In the genomic region with DNA sequence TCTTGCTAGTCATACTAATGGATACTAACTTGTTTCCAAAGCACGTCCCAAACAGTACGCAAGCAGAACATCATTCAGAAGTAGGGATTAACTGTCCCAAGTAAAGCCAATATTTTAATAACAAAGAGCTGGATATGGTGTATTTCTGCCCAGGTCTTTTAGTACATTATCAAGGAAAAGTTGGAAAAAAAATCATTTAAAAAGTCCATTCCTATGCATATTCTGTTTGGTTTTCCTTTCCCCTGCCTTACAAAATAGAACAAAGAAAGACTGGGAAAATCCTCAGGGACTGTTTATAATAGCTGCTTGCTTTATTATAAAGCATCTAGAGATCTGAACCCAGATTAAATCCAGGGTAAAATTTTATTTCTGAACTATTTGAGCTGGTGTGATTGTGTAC, we compare ENCODE assay signal across 31 cellular contexts.
DNase-seq lines count a peak whose midpoint lies in the region; ATAC-seq and TF ChIP-seq lines count a peak whose summit lies in the region.
"Had no signal": no experiment of that assay in that cellular context is flagged by ENCODE, and none has a peak within 500 bp of the region (broad histone marks: within the 10 kb centered on the region; RNA-seq: fewer than 3 reads in every experiment).

No MANE protein-coding gene starts in this region.

- in situ Hi-C loops in HAP-1 (cut with MboI; ENCODE audit: low sequenced_read_pairs) = loop anchor here (5.0 to 25.0 kb wide), 2 partner anchors 413 to 788 kb away; no protein-coding TSS in a partner anchor

- H2AFZ ChIP-seq in Karpas-422 (ENCODE audit: low read length) (no peak overlapping the region), OCI-LY3 (ENCODE audit: low read depth, low read length) (no peak overlapping the region)

- H4K20me1 ChIP-seq in Karpas-422 (ENCODE audit: insufficient read depth, low read depth, low read length) (no peaks in the 10 kb centered on the region), OCI-LY3 (ENCODE audit: insufficient read depth, low read length) (peaks cover 44% of the 10 kb centered on the region)

- DNase-seq in HAP-1 (ENCODE audit: low spot score in 2 of 2) (peak; percentile 27 to 99), Karpas-422 (no peak)
- DNase-seq in activated CD8-positive, alpha-beta memory T cell treated with anti-CD3 and anti-CD28 coated beads, Interleukin-2, amount 50 U/mL, for 48 hours = no peak
- DNase-seq: 8988T; ACHN; AML-193; BE2C; C1 segment of cervical spinal cord; Caco-2; Calu3; CD4-positive, alpha-beta memory T cell; CD4-positive, alpha-beta T cell; CD4-positive, CD25-positive, alpha-beta regulatory T cell; CD8-positive, alpha-beta memory T cell; CD8-positive, alpha-beta T cell; COR-L47; DMS 273 treated with DMSO at 0.1 percent for 48 hours; DMS153; DMS53; DMS79; DMS79 treated with DMSO at 0.1 percent for 48 hours; DND-41; EL had no signal

- no peak for ATAC-seq in HG02884 (IDR thresholded peaks at IDR 0.05; ENCODE audit: unreplicated experiment)
- ATAC-seq in GM19452 (IDR thresholded peaks at IDR 0.05; ENCODE audit: unreplicated experiment) = no peak
- ATAC-seq: A549; CD8-positive, alpha-beta T cell had no signal

- H3K4me1 ChIP-seq in HAP-1 = peaks cover 20% of the 10 kb centered on the region
- peaks cover 85% of the 10 kb centered on the region for H3K4me1 ChIP-seq in Karpas-422 (ENCODE audit: low read length)
- H3K4me1 ChIP-seq in OCI-LY3 (ENCODE audit: low read length) = peaks cover 91% of the 10 kb centered on the region
- H3K4me1 ChIP-seq: A549, BE2C, BLaER1, Caco-2 had no signal

- no peak overlapping the region for H3K9ac ChIP-seq in Karpas-422 (ENCODE audit: low read length)
- H3K9ac ChIP-seq in OCI-LY3 (ENCODE audit: low read length) = peak overlapping the region; percentile 20; the same call in 1 of the 2 replicates
- H3K9ac ChIP-seq: BLaER1; BLaER1 treated with 17β-estradiol and CSF1 and Interleukin-3, amounts not matched to agents 10 nM and 100 nM had no signal

- H3K9me2 ChIP-seq in Karpas-422 (replicated peaks; ENCODE audit: insufficient read depth, low read length) = no peaks in the 10 kb centered on the region

- no peaks in the 10 kb centered on the region for H3K36me3 ChIP-seq in HAP-1 (replicated peaks)
- H3K36me3 ChIP-seq in Karpas-422 (ENCODE audit: insufficient read depth, low read length) = no peaks in the 10 kb centered on the region; the same call in 1 of the 2 replicates
- H3K36me3 ChIP-seq in OCI-LY3 (replicated peaks; ENCODE audit: low read depth, low read length) = peaks cover 9% of the 10 kb centered on the region
- H3K36me3 ChIP-seq: BE2C had no signal

- H3K4me3 ChIP-seq in HAP-1 = no peak overlapping the region
- H3K4me3 ChIP-seq in Karpas-422 (ENCODE audit: low read length) = no peak overlapping the region
- H3K4me3 ChIP-seq in OCI-LY3 (ENCODE audit: low read length) = peak overlapping the region; percentile 50
- H3K4me3 ChIP-seq: A549; BLaER1; BLaER1 treated with 17β-estradiol and CSF1 and Interleukin-3, amounts not matched to agents 10 nM and 100 nM had no signal

- H3K27me3 ChIP-seq in HAP-1 (ENCODE audit: low read depth) (peaks cover 8% of the 10 kb centered on the region), Karpas-422 (ENCODE audit: low read length) (no peaks in the 10 kb centered on the region), OCI-LY3 (ENCODE audit: low read depth, low read length) (no peaks in the 10 kb centered on the region)
- H3K27me3 ChIP-seq: BE2C; BLaER1; BLaER1 treated with 17β-estradiol and CSF1 and Interleukin-3, amounts not matched to agents 10 nM and 100 nM had no signal

- H3K9me3 ChIP-seq in HAP-1 (no peaks in the 10 kb centered on the region), Karpas-422 (ENCODE audit: low read length) (no peaks in the 10 kb centered on the region), OCI-LY3 (ENCODE audit: insufficient read depth, low read length) (peaks cover 1% of the 10 kb centered on the region; the same call in 1 of the 2 replicates)
- H3K9me3 ChIP-seq: A549; BE2C; BLaER1; BLaER1 treated with 17β-estradiol and CSF1 and Interleukin-3, amounts not matched to agents 10 nM and 100 nM; Caco-2 had no signal

- peaks cover 81% of the 10 kb centered on the region for H3K79me2 ChIP-seq in Karpas-422 (ENCODE audit: low read length)
- H3K79me2 ChIP-seq in OCI-LY3 (ENCODE audit: low read length) = peaks cover 72% of the 10 kb centered on the region

- 0 out of 2 replicates have a peak overlapping the region, but pooled peaks have one; percentile 4 for H3K27ac ChIP-seq in Karpas-422 (ENCODE audit: low read length)
- no peak overlapping the region for H3K27ac ChIP-seq in OCI-LY3 (ENCODE audit: low read length)
- H3K27ac ChIP-seq: 22Rv1; A549; BLaER1; BLaER1 treated with 17β-estradiol and CSF1 and Interleukin-3, amounts not matched to agents 10 nM and 100 nM; C4-2B had no signal

- TF ChIP-seq CTCF in OCI-LY3 (IDR thresholded peaks at IDR 0.05; ENCODE audit: low read depth, low read length) = no peak

- H3K4me2 ChIP-seq in Karpas-422 (ENCODE audit: low read depth, low read length, poor library complexity, severe bottlenecking) = no peak overlapping the region
- H3K4me2 ChIP-seq in OCI-LY3 (ENCODE audit: low read length) = peak overlapping the region; percentile 71
- H3K4me2 ChIP-seq: A549; BLaER1; BLaER1 treated with 17β-estradiol and CSF1 and Interleukin-3, amounts not matched to agents 10 nM and 100 nM had no signal

Comparison
In these comparisons a context has a peak if more than half of its experiments do, and no peak if none do; other contexts are left out.
1. DNase-seq: peak in HAP-1 (2 of 2); none in Karpas-422 (single experiment) and activated CD8-positive, alpha-beta memory T cell treated with anti-CD3 and anti-CD28 coated beads, Interleukin-2, amount 50 U/mL, for 48 hours (single experiment).